Comparison of ENCODE assay signal across 1 cellular context in the genomic region with DNA sequence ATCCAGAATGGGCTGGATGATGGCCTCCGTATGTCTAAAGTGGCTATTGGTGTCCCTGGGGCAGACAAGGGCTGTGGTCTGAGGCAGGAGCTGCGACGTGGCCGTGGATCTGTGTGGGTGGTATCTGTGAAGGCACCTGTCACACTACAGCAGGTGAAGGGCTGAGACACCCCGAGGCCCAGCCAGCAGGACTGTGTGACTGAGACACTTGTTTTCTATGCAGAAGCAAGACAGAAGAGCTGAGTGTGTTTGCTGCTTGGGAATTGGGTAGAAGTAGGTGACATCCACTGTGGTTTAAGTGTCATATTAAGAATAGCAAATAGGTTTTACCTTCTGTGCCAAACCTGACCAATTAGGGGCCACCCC.
TF ChIP-seq lines count a peak whose summit lies in the region.

No MANE protein-coding gene starts in this region.

TF ChIP-seq in K562, 482 proteins besides CTCF, POLR2A, EP300 and RAD21 (continued from another document):
- 0 out of 2 replicates have a peak, but pooled peaks have one; percentile 4 for TF ChIP-seq EHMT2 (IDR thresholded peaks at IDR 0.05)
